ENCODE assay signal across 1 cellular context in genomic region chr17:57697891-57698708, GRCh38.
TF ChIP-seq lines count a peak whose summit lies in the region.

No MANE protein-coding gene starts in this region.

TF ChIP-seq in HepG2, 621 proteins besides CTCF, POLR2A, EP300 and RAD21 (continued from another document and continues in another):
- no peak for TF ChIP-seq SNAPC4 (CRISPR knock-in tag; IDR thresholded peaks at IDR 0.05)
- peak; percentile 54; the same call in 1 of the 2 replicates for TF ChIP-seq PAX8 (CRISPR knock-in tag; IDR thresholded peaks at IDR 0.05; ENCODE audit: borderline replicate concordance)
- TF ChIP-seq ZNF768 (CRISPR knock-in tag; IDR thresholded peaks at IDR 0.05): peak; percentile 55; the same call in 1 of the 2 replicates
- TF ChIP-seq ZNF18 (CRISPR knock-in tag; IDR thresholded peaks at IDR 0.05; ENCODE audit: insufficient replicate concordance): no peak
- TF ChIP-seq ZMYM3 (CRISPR knock-in tag; IDR thresholded peaks at IDR 0.05): peak; percentile 83; the same call in 1 of the 2 replicates
- no peak for TF ChIP-seq MXI1 (IDR thresholded peaks at IDR 0.05; ENCODE audit: borderline replicate concordance, low read depth, low read length)
- peak; percentile 21; the same call in 1 of the 2 replicates for TF ChIP-seq ZSCAN5A (CRISPR knock-in tag; IDR thresholded peaks at IDR 0.05; ENCODE audit: borderline replicate concordance)
- no peak for TF ChIP-seq ZNF543 (CRISPR knock-in tag; IDR thresholded peaks at IDR 0.05)
- TF ChIP-seq ZNF788 (CRISPR knock-in tag; IDR thresholded peaks at IDR 0.05; ENCODE audit: borderline replicate concordance): peak; percentile 78; the same call in 1 of the 2 replicates
- 0 out of 2 replicates have a peak, but pooled peaks have one; percentile 43 for TF ChIP-seq ARID4A (CRISPR knock-in tag; IDR thresholded peaks at IDR 0.05; ENCODE audit: borderline replicate concordance)
- no peak for TF ChIP-seq PLSCR1 (CRISPR knock-in tag; IDR thresholded peaks at IDR 0.05; ENCODE audit: borderline replicate concordance)
- TF ChIP-seq NR2F2 (IDR thresholded peaks at IDR 0.05; ENCODE audit: borderline replicate concordance, low read depth): 0 out of 2 replicates have a peak, but pooled peaks have one; percentile 29
- peak; percentile 49; the same call in 1 of the 2 replicates for TF ChIP-seq BCL6 (CRISPR knock-in tag; IDR thresholded peaks at IDR 0.05)
- peak; percentile 80; the same call in 1 of the 2 replicates for TF ChIP-seq NRL (CRISPR knock-in tag; IDR thresholded peaks at IDR 0.05; ENCODE audit: borderline replicate concordance)
- no peak for TF ChIP-seq ZSCAN31 (CRISPR knock-in tag; IDR thresholded peaks at IDR 0.05; ENCODE audit: low read depth)
- TF ChIP-seq TEAD3 (CRISPR knock-in tag; optimal IDR thresholded peaks at IDR 0.05; ENCODE audit: borderline replicate concordance): peak; percentile 64
- no peak for TF ChIP-seq MAFK (conservative IDR thresholded peaks at IDR 0.05 in 1 of 2, IDR thresholded peaks at IDR 0.05 in 1 of 2; ENCODE audit: low read length in 2 of 2)
- no peak for TF ChIP-seq ISX (CRISPR knock-in tag; conservative IDR thresholded peaks at IDR 0.05)
- peak; percentile 31; the same call in 1 of the 2 replicates for TF ChIP-seq ZNF350 (CRISPR knock-in tag; IDR thresholded peaks at IDR 0.05; ENCODE audit: borderline replicate concordance, low read depth)
- TF ChIP-seq BCL3 (CRISPR knock-in tag; IDR thresholded peaks at IDR 0.05): no peak
- no peak for TF ChIP-seq SAFB2 (CRISPR knock-in tag; IDR thresholded peaks at IDR 0.05; ENCODE audit: borderline replicate concordance, low read depth)
- no peak for TF ChIP-seq TOE1 (CRISPR knock-in tag; IDR thresholded peaks at IDR 0.05)
- TF ChIP-seq ERF (CRISPR knock-in tag; IDR thresholded peaks at IDR 0.05): peak; percentile 49
- peak; percentile 49; the same call in 1 of the 2 replicates for TF ChIP-seq UBTF (CRISPR knock-in tag; IDR thresholded peaks at IDR 0.05)
- TF ChIP-seq ZNF546 (CRISPR knock-in tag; conservative IDR thresholded peaks at IDR 0.05): 0 out of 2 replicates have a peak, but pooled peaks have one; percentile 39
- no peak for TF ChIP-seq GPBP1L1 (CRISPR knock-in tag; IDR thresholded peaks at IDR 0.05)
- peak; percentile 68 for TF ChIP-seq ZNF282 (IDR thresholded peaks at IDR 0.05; ENCODE audit: partially characterized antibody)
- no peak for TF ChIP-seq POLR2AphosphoS2 (IDR thresholded peaks at IDR 0.05; ENCODE audit: low read depth, low read length)
- TF ChIP-seq KDM3A (CRISPR knock-in tag; IDR thresholded peaks at IDR 0.05; ENCODE audit: low read depth): 0 out of 2 replicates have a peak, but pooled peaks have one; percentile 5
- no peak for TF ChIP-seq ZBTB25 (CRISPR knock-in tag; IDR thresholded peaks at IDR 0.05)
- TF ChIP-seq SMC3 (IDR thresholded peaks at IDR 0.05; ENCODE audit: low read length): no peak
- no peak for TF ChIP-seq SP5 (CRISPR knock-in tag; IDR thresholded peaks at IDR 0.05; ENCODE audit: borderline replicate concordance, low read depth)
- no peak for TF ChIP-seq RNF219 (CRISPR knock-in tag; IDR thresholded peaks at IDR 0.05)
